In the genomic region with DNA sequence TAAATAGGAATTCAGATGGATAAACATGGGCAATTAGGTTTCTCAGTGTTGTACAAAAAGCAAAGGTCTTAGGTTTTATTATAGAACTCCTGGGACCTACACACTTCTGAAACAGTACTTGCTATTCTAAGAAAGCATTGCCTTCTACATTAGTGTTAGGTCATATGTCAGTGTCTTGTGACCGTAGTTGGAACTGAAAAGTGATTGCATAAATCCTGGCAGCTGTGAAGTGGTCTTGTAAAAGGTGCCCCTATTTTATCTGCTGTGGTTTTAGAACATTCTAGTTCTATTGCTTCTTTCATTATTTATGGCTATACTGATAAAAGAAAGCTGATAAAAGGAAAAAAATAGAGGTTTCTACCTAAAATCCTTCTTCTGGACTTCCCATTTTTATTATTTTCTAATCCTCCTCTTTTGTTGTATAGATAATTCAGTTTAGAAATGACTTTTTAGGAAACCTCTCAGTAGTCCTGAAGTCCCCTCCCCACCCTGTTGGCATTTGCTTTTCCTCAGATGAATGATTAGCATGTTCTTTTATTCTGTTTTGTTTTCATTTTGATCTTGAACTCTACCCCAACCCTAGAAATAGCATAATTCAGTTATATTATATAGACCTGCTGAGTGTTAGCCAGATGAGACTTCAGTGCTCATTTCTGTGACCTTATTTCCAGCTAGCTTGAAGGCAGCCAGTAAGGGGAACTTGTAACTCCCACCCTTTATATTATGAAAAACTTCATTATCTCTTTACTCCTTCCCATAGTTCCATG, we compare ENCODE assay signal across 9 cellular contexts. TPM values are rescaled to one million over a fixed set of nuclear protein-coding genes. Genes with fewer than 3 reads are reported as not detected.
DNase-seq lines count a peak whose midpoint lies in the region; ATAC-seq and TF ChIP-seq lines count a peak whose summit lies in the region.
"Had no signal": no experiment of that assay in that cellular context is flagged by ENCODE, and none has a peak within 500 bp of the region (broad histone marks: within the 10 kb centered on the region; RNA-seq: fewer than 3 reads in every experiment).

No MANE protein-coding gene starts in this region.

- H3K27ac ChIP-seq in upper lobe of right lung: peak overlapping the region; percentile 61
- H3K27ac ChIP-seq: BLaER1 had no signal

- no peak for TF ChIP-seq CTCF in upper lobe of right lung (IDR thresholded peaks at IDR 0.05)

- peak overlapping the region; percentile 38 for H3K27ac Mint-ChIP-seq in activated naive CD4-positive, alpha-beta T cell treated with anti-CD3 and anti-CD28 coated beads for 36 hours

- CTCF ChIA-PET in activated naive CD4-positive, alpha-beta T cell treated with anti-CD3 and anti-CD28 coated beads for 36 hours (lab: Charles Lee): interaction anchor here (1.1 to 2.3 kb wide), 4 partner anchors 7 to 30 kb away, joined by 3 to 6 read pairs (median 5); no protein-coding TSS in a partner anchor

- no peak for DNase-seq in activated naive CD4-positive, alpha-beta T cell treated with anti-CD3 and anti-CD28 coated beads for 36 hours
- no peak for DNase-seq in activated naive CD4-positive, alpha-beta T cell treated with Interleukin-2 at 50 U/mL for 16 hours
- peak; percentile 87 for DNase-seq in amniotic epithelial cell (ENCODE audit: low read depth)
- peak; percentile 71 for DNase-seq in medulla oblongata (ENCODE audit: extremely low spot score)
- no peak for DNase-seq in upper lobe of right lung
- no peak for DNase-seq in cerebellar nuclear complex (lab: John Stamatoyannopoulos, UW)

- H3K4me1 Mint-ChIP-seq in activated naive CD4-positive, alpha-beta T cell treated with anti-CD3 and anti-CD28 coated beads for 36 hours (ENCODE audit: low read depth): peaks cover 66% of the 10 kb centered on the region

- intact Hi-C loops in activated naive CD4-positive, alpha-beta T cell treated with anti-CD3 and anti-CD28 coated beads for 36 hours (cut with micrococcal nuclease): loop anchor here (2.0 kb wide), 1 partner anchor 19 kb away; no protein-coding TSS in a partner anchor
- intact Hi-C loops in upper lobe of right lung (cut with DNase I): no loop called here

- peaks cover 34% of the 10 kb centered on the region for H3K4me1 ChIP-seq in upper lobe of right lung
- H3K4me1 ChIP-seq: BLaER1 had no signal

- H3K4me3 ChIP-seq in upper lobe of right lung: no peak overlapping the region
- H3K4me3 ChIP-seq: BLaER1 had no signal

- peaks cover 7% of the 10 kb centered on the region for H3K36me3 ChIP-seq in upper lobe of right lung

- ATAC-seq in upper lobe of right lung: peak; percentile 74
- ATAC-seq in GM18870 (IDR thresholded peaks at IDR 0.05; ENCODE audit: unreplicated experiment): no peak
- no peak for ATAC-seq in GM21528 (IDR thresholded peaks at IDR 0.05; ENCODE audit: low FRiP score, unreplicated experiment)

- H3K27me3 Mint-ChIP-seq in activated naive CD4-positive, alpha-beta T cell treated with anti-CD3 and anti-CD28 coated beads for 36 hours (ENCODE audit: low read depth): no peaks in the 10 kb centered on the region

- no peaks in the 10 kb centered on the region for H3K27me3 ChIP-seq in upper lobe of right lung
- H3K27me3 ChIP-seq: BLaER1 had no signal

- no peaks in the 10 kb centered on the region for H3K9me3 ChIP-seq in upper lobe of right lung

- peaks cover 12% of the 10 kb centered on the region for H3K36me3 Mint-ChIP-seq in activated naive CD4-positive, alpha-beta T cell treated with anti-CD3 and anti-CD28 coated beads for 36 hours (ENCODE audit: low read depth)

- H3K4me3 Mint-ChIP-seq in activated naive CD4-positive, alpha-beta T cell treated with anti-CD3 and anti-CD28 coated beads for 36 hours: no peak overlapping the region

- H3K9me3 Mint-ChIP-seq in activated naive CD4-positive, alpha-beta T cell treated with anti-CD3 and anti-CD28 coated beads for 36 hours: peaks cover 2% of the 10 kb centered on the region

RNA-seq across cellular contexts. Expression of a gene that starts 41.0 kb away (rescaled TPM):
- 10 to 100 TPM; 21.1 TPM for total RNA-seq in activated naive CD4-positive, alpha-beta T cell treated with anti-CD3 and anti-CD28 coated beads for 36 hours
- 46.3 TPM for total RNA-seq in upper lobe of right lung

Comparison
In these comparisons a context has a peak if more than half of its experiments do, and no peak if none do; other contexts are left out.
1. DNase-seq: peak in amniotic epithelial cell (single experiment) and medulla oblongata (single experiment); none in activated naive CD4-positive, alpha-beta T cell treated with anti-CD3 and anti-CD28 coated beads for 36 hours (single experiment), activated naive CD4-positive, alpha-beta T cell treated with Interleukin-2 at 50 U/mL for 16 hours (single experiment), upper lobe of right lung (single experiment) and cerebellar nuclear complex (0 of 2).